In genomic region chr9:89718635-89719034, GRCh38 we compare ENCODE assay signal across 1 cellular context.
A peak's percentile ranks its signal among the peaks of the same experiment; 100 is the strongest.
TF ChIP-seq lines count a peak whose summit lies in the region.

No MANE protein-coding gene starts in this region.

TF ChIP-seq in liver, 16 proteins besides CTCF, POLR2A, EP300 and RAD21 (continued from another document):
- TF ChIP-seq, protein P1, sequence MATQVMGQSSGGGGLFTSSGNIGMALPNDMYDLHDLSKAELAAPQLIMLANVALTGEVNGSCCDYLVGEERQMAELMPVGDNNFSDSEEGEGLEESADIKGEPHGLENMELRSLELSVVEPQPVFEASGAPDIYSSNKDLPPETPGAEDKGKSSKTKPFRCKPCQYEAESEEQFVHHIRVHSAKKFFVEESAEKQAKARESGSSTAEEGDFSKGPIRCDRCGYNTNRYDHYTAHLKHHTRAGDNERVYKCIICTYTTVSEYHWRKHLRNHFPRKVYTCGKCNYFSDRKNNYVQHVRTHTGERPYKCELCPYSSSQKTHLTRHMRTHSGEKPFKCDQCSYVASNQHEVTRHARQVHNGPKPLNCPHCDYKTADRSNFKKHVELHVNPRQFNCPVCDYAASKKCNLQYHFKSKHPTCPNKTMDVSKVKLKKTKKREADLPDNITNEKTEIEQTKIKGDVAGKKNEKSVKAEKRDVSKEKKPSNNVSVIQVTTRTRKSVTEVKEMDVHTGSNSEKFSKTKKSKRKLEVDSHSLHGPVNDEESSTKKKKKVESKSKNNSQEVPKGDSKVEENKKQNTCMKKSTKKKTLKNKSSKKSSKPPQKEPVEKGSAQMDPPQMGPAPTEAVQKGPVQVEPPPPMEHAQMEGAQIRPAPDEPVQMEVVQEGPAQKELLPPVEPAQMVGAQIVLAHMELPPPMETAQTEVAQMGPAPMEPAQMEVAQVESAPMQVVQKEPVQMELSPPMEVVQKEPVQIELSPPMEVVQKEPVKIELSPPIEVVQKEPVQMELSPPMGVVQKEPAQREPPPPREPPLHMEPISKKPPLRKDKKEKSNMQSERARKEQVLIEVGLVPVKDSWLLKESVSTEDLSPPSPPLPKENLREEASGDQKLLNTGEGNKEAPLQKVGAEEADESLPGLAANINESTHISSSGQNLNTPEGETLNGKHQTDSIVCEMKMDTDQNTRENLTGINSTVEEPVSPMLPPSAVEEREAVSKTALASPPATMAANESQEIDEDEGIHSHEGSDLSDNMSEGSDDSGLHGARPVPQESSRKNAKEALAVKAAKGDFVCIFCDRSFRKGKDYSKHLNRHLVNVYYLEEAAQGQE (IDR thresholded peaks at IDR 0.05), result no peak
- TF ChIP-seq YY1 (IDR thresholded peaks at IDR 0.05) (peak; percentile 60), HNF4A (conservative IDR thresholded peaks at IDR 0.05) (peak; percentile 15 to 60), HNF4G (IDR thresholded peaks at IDR 0.05) (no peak), GABPA (IDR thresholded peaks at IDR 0.05 in 1 of 2, conservative IDR thresholded peaks at IDR 0.05 in 1 of 2) (no peak), FOXA1 (IDR thresholded peaks at IDR 0.05) (no peak), JUND (IDR thresholded peaks at IDR 0.05) (no peak), NR2F2 (IDR thresholded peaks at IDR 0.05) (no peak), MAX (IDR thresholded peaks at IDR 0.05) (no peak), TAF1 (conservative IDR thresholded peaks at IDR 0.05) (no peak), EGR1 (IDR thresholded peaks at IDR 0.05; ENCODE audit: low read depth in 2 of 2) (no peak), SP1 (IDR thresholded peaks at IDR 0.05) (peak; percentile 70), RXRA (IDR thresholded peaks at IDR 0.05) (peak; percentile 28 to 56)
- TF ChIP-seq, protein P2, sequence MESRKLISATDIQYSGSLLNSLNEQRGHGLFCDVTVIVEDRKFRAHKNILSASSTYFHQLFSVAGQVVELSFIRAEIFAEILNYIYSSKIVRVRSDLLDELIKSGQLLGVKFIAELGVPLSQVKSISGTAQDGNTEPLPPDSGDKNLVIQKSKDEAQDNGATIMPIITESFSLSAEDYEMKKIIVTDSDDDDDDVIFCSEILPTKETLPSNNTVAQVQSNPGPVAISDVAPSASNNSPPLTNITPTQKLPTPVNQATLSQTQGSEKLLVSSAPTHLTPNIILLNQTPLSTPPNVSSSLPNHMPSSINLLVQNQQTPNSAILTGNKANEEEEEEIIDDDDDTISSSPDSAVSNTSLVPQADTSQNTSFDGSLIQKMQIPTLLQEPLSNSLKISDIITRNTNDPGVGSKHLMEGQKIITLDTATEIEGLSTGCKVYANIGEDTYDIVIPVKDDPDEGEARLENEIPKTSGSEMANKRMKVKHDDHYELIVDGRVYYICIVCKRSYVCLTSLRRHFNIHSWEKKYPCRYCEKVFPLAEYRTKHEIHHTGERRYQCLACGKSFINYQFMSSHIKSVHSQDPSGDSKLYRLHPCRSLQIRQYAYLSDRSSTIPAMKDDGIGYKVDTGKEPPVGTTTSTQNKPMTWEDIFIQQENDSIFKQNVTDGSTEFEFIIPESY (IDR thresholded peaks at IDR 0.05), result no peak
- TF ChIP-seq, protein P3, sequence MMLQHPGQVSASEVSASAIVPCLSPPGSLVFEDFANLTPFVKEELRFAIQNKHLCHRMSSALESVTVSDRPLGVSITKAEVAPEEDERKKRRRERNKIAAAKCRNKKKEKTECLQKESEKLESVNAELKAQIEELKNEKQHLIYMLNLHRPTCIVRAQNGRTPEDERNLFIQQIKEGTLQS (IDR thresholded peaks at IDR 0.05), result no peak
